8 cellular contexts compared by ENCODE assay signal in genomic region chr1:246564839-246565750, GRCh38. TPM values are rescaled to one million over a fixed set of nuclear protein-coding genes. Genes with fewer than 3 reads are reported as not detected.
DNase-seq lines count a peak whose midpoint lies in the region; ATAC-seq and TF ChIP-seq lines count a peak whose summit lies in the region.

No MANE protein-coding gene starts in this region.

- H3K4me3 Mint-ChIP-seq in activated naive CD4-positive, alpha-beta T cell treated with anti-CD3 and anti-CD28 coated beads, Interleukin-2, amount 10 ng/mL, durations not matched to agents 7 days and 5 days = peak overlapping the region; percentile 98
- H3K4me3 Mint-ChIP-seq in activated naive CD8-positive, alpha-beta T cell = peak overlapping the region; percentile 98

- peaks cover 20% of the 10 kb centered on the region for H3K36me3 Mint-ChIP-seq in activated naive CD4-positive, alpha-beta T cell treated with anti-CD3 and anti-CD28 coated beads, Interleukin-2, amount 10 ng/mL, durations not matched to agents 7 days and 5 days
- peaks cover 6% of the 10 kb centered on the region for H3K36me3 Mint-ChIP-seq in activated naive CD8-positive, alpha-beta T cell

- H3K27me3 Mint-ChIP-seq in activated naive CD4-positive, alpha-beta T cell treated with anti-CD3 and anti-CD28 coated beads, Interleukin-2, amount 10 ng/mL, durations not matched to agents 7 days and 5 days = no peaks in the 10 kb centered on the region
- H3K27me3 Mint-ChIP-seq in activated naive CD8-positive, alpha-beta T cell = no peaks in the 10 kb centered on the region

- H3K27ac Mint-ChIP-seq in activated naive CD4-positive, alpha-beta T cell treated with anti-CD3 and anti-CD28 coated beads, Interleukin-2, amount 10 ng/mL, durations not matched to agents 7 days and 5 days = peak overlapping the region; percentile 99
- peak overlapping the region; percentile 93 for H3K27ac Mint-ChIP-seq in activated naive CD8-positive, alpha-beta T cell

- no peak for TF ChIP-seq POLR2A in thyroid gland (IDR thresholded peaks at IDR 0.05)

- no peaks in the 10 kb centered on the region for H3K9me3 ChIP-seq in thyroid gland

- no peaks in the 10 kb centered on the region for H3K27me3 ChIP-seq in thyroid gland

- peak overlapping the region in 2 of 3 donors; percentile 56 to 97 for H3K27ac ChIP-seq in thyroid gland

- H3K9me3 Mint-ChIP-seq in activated naive CD4-positive, alpha-beta T cell treated with anti-CD3 and anti-CD28 coated beads, Interleukin-2, amount 10 ng/mL, durations not matched to agents 7 days and 5 days = no peaks in the 10 kb centered on the region
- no peaks in the 10 kb centered on the region for H3K9me3 Mint-ChIP-seq in activated naive CD8-positive, alpha-beta T cell (ENCODE audit: low read depth)

- DNase-seq in activated naive CD4-positive, alpha-beta T cell treated with anti-CD3 and anti-CD28 coated beads, Interleukin-2, amount 10 ng/mL, durations not matched to agents 7 days and 5 days = peak; percentile 25
- DNase-seq in activated naive CD4-positive, alpha-beta T cell treated with anti-CD3 and anti-CD28 coated beads, Interleukin-2, amount 50 U/mL, for 16 hours = no peak
- DNase-seq in kidney tubule cell (ENCODE audit: low spot score) (peak; percentile 8), thyroid gland (no peak), islet precursor cell (no peak), inferior parietal cortex (ENCODE audit: extremely low spot score) (no peak)

- WGBS in thyroid gland, 2 donors = 33 to 41% methylated on average over 33 of the region's 33 CpGs

- intact Hi-C loops in thyroid gland (cut with DNase I) = loop anchor here (10.0 kb wide), 1 partner anchor 130 kb away; no protein-coding TSS in a partner anchor

- TF ChIP-seq CTCF in thyroid gland (IDR thresholded peaks at IDR 0.05) = no peak

- no peak for ATAC-seq in GM21619 (IDR thresholded peaks at IDR 0.05; ENCODE audit: unreplicated experiment)

- peaks cover 25 to 37% of the 10 kb centered on the region in 2 donors for H3K4me1 ChIP-seq in thyroid gland

- H3K4me3 ChIP-seq in thyroid gland (replicated peaks in 1 of 3) = peak overlapping the region; percentile 56 to 84 (median 82)

- peaks cover 0 to 11% of the 10 kb centered on the region in 2 donors for H3K36me3 ChIP-seq in thyroid gland

- CTCF ChIA-PET in activated naive CD4-positive, alpha-beta T cell treated with anti-CD3 and anti-CD28 coated beads, Interleukin-2, amount 10 ng/mL, durations not matched to agents 7 days and 5 days (lab: Charles Lee) = interaction anchor here (1.1 to 1.2 kb wide), 2 partner anchors 64 to 125 kb away, joined by 3 read pairs; no protein-coding TSS in a partner anchor

- H3K4me1 Mint-ChIP-seq in activated naive CD4-positive, alpha-beta T cell treated with anti-CD3 and anti-CD28 coated beads, Interleukin-2, amount 10 ng/mL, durations not matched to agents 7 days and 5 days = peaks cover 46% of the 10 kb centered on the region
- H3K4me1 Mint-ChIP-seq in activated naive CD8-positive, alpha-beta T cell (ENCODE audit: low read depth) = peaks cover 40% of the 10 kb centered on the region

RNA-seq across cellular contexts. Expression of gene TFB2M, which starts 1.0 kb away (rescaled TPM):
- total RNA-seq in thyroid gland = 10 to 100 TPM; 12.2 to 21.9 (median 15.9) TPM

RNA-seq across cellular contexts. Expression of gene CNST, which starts 1.2 kb away (rescaled TPM):
- total RNA-seq in thyroid gland = 10 to 100 TPM; 38.8 to 49.5 (median 41.7) TPM

RNA-seq across cellular contexts. Expression of gene SMYD3, which starts 58.0 kb away (rescaled TPM):
- total RNA-seq in thyroid gland = 100 to 1,000 TPM in 1 of 4 donors, 10 to 100 TPM in 3; 33.7 to 105 (median 51.4) TPM

Comparison
In these comparisons a context has a peak if more than half of its experiments do, and no peak if none do; other contexts are left out.
1. DNase-seq: peak in activated naive CD4-positive, alpha-beta T cell treated with anti-CD3 and anti-CD28 coated beads, Interleukin-2, amount 10 ng/mL, durations not matched to agents 7 days and 5 days (single experiment) and kidney tubule cell (single experiment); none in activated naive CD4-positive, alpha-beta T cell treated with anti-CD3 and anti-CD28 coated beads, Interleukin-2, amount 50 U/mL, for 16 hours (single experiment), thyroid gland (0 of 2), islet precursor cell (single experiment) and inferior parietal cortex (single experiment).